ENCODE assay signal across 12 cellular contexts in the genomic region with DNA sequence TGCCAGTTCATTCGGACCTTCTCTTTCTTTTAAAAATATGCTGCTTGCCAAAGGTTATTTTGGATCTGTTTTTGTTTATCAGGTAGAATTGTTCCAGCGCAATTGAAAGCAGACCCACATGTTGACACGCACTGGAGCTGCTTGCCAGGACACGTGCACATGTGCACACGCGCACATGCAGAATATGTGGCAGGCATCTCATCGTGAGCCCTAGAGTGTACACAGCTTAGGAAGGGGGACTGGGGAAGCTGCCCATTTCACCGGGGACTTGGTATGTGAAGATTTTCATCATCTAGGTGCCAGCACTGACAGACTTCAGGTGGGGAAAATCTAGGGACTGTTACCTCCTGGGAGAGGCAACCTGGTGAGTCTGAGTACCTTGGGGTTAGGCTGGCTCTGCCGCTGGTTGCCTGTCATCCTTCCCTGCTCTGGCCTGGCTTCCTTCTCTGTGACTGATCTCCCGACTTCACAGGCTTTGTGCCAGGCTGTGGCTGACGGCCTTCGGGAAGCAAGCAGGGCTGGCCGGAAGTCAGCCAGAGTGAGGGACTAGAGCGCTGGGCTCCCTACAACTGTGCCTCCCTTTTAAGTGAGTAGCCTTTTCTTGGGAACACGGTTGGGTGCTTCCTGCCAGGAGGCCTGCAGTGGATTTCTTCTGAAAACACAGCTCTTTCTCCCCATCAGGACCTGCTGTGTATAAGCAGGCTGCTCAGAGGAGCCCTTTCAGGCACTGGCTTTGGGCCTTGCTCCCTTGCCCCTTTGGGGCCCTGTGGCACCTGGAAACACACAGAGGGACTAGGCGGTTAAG.
DNase-seq lines count a peak whose midpoint lies in the region; ATAC-seq lines count a peak whose summit lies in the region.
"Had no signal": no experiment of that assay in that cellular context is flagged by ENCODE, and none has a peak within 500 bp of the region (broad histone marks: within the 10 kb centered on the region; RNA-seq: fewer than 3 reads in every experiment).

No MANE protein-coding gene starts in this region.

- H3K27me3 ChIP-seq in right cardiac atrium (ENCODE audit: control insufficient read depth, insufficient read depth) (no peaks in the 10 kb centered on the region), skeletal muscle tissue (ENCODE audit: control insufficient read depth in 3 of 3, insufficient read depth in 3 of 3, low read length in 3 of 3) (no peaks in the 10 kb centered on the region)

- intact Hi-C loops in right cardiac atrium (cut with DNase I), result no loop called here

- H3K9me3 ChIP-seq in right cardiac atrium (ENCODE audit: control insufficient read depth, low read length) (no peaks in the 10 kb centered on the region), skeletal muscle tissue (ENCODE audit: control insufficient read depth in 3 of 3, low read length in 3 of 3) (no peaks in the 10 kb centered on the region)

- H3K9ac ChIP-seq in skeletal muscle tissue (ENCODE audit: low read depth in 1 of 3, low read length in 3 of 3), result peak overlapping the region in 1 of 3 donors; percentile 54

- peaks cover 17% of the 10 kb centered on the region for H3K4me1 ChIP-seq in right cardiac atrium (ENCODE audit: control insufficient read depth, insufficient read depth, low read length)
- H3K4me1 ChIP-seq in skeletal muscle tissue (ENCODE audit: control insufficient read depth in 3 of 3, insufficient read depth in 3 of 3, low read length in 3 of 3), result peaks cover 16 to 25% (median 16%) of the 10 kb centered on the region in 3 donors

- peak; percentile 69 to 81 for ATAC-seq in right cardiac atrium
- no peak for ATAC-seq in HG02763 (IDR thresholded peaks at IDR 0.05; ENCODE audit: unreplicated experiment)
- ATAC-seq: activated T-helper 17 cell treated with anti-CD3 and anti-CD28 coated beads, Interleukin-2, amount 50 U/mL, for 72 hours had no signal

- H3K36me3 ChIP-seq in skeletal muscle tissue (ENCODE audit: control insufficient read depth in 3 of 3, insufficient read depth in 3 of 3, low read length in 3 of 3), result peaks cover 0 to 12% (median 2%) of the 10 kb centered on the region in 3 donors

- 34% methylated on average over 16 of the region's 16 CpGs for WGBS in right cardiac atrium

- H3K27ac ChIP-seq in right cardiac atrium (ENCODE audit: low read length), result peak overlapping the region; percentile 6
- H3K27ac ChIP-seq in skeletal muscle tissue (ENCODE audit: low read depth, low read length), result peak overlapping the region; percentile 23
- H3K27ac ChIP-seq: epithelial cell of prostate had no signal

- peak; percentile 85 for DNase-seq in GM03348 (ENCODE audit: low spot score)
- peak; percentile 73 for DNase-seq in astrocyte of the hippocampus (ENCODE audit: low read depth, low spot score)
- DNase-seq in right cardiac atrium, result peak; percentile 84 to 93 (median 90)
- DNase-seq in NCI-H2227 treated with DMSO at 0.1 percent for 48 hours (lab: John Stamatoyannopoulos, UW), result no peak
- DNase-seq in RKO (ENCODE audit: low spot score), result no peak
- DNase-seq in NCI-H1417 (lab: John Stamatoyannopoulos, UW), result no peak
- DNase-seq: GOT3, NCI-H345 had no signal

- H3K4me3 ChIP-seq in right cardiac atrium (ENCODE audit: low read length), result no peak overlapping the region
- no peak overlapping the region for H3K4me3 ChIP-seq in skeletal muscle tissue (ENCODE audit: low read length in 3 of 3)

Comparison
In these comparisons a context has a peak if more than half of its experiments do, and no peak if none do; other contexts are left out.
1. DNase-seq: peak in GM03348 (single experiment), astrocyte of the hippocampus (single experiment) and right cardiac atrium (3 of 3); none in NCI-H2227 treated with DMSO at 0.1 percent for 48 hours (single experiment), RKO (single experiment) and NCI-H1417 (0 of 3).